Comparison of ENCODE assay signal across 23 cellular contexts in genomic region chr10:110352930-110353243, GRCh38. TPM values are rescaled to one million over a fixed set of nuclear protein-coding genes. Genes with fewer than 3 reads are reported as not detected.
DNase-seq lines count a peak whose midpoint lies in the region; ATAC-seq, FAIRE-seq and TF ChIP-seq lines count a peak whose summit lies in the region.
"Had no signal": no experiment of that assay in that cellular context is flagged by ENCODE, and none has a peak within 500 bp of the region (broad histone marks: within the 10 kb centered on the region; RNA-seq: fewer than 3 reads in every experiment).

No MANE protein-coding gene starts in this region.

- H3K27ac ChIP-seq in astrocyte (ENCODE audit: low read depth, low read length): peak overlapping the region; percentile 71
- H3K27ac ChIP-seq in OCI-LY7 (ENCODE audit: low read depth, low read length, poor library complexity, severe bottlenecking): no peak overlapping the region
- H3K27ac ChIP-seq: cardiac muscle cell, HL-60, neural progenitor cell had no signal

- H3K9me3 ChIP-seq in MG63 (no peaks in the 10 kb centered on the region), astrocyte (ENCODE audit: insufficient read depth, low read depth, low read length) (no peaks in the 10 kb centered on the region), OCI-LY7 (ENCODE audit: low read length) (no peaks in the 10 kb centered on the region)

- no peaks in the 10 kb centered on the region for H3K9me2 ChIP-seq in OCI-LY7 (ENCODE audit: insufficient read depth, low read length)

- no peak overlapping the region for H3K4me3 ChIP-seq in MG63
- H3K4me3 ChIP-seq in astrocyte (ENCODE audit: insufficient read depth, low read depth, low read length): no peak overlapping the region
- no peak overlapping the region for H3K4me3 ChIP-seq in OCI-LY7 (ENCODE audit: low read depth, low read length, poor library complexity, severe bottlenecking)
- H3K4me3 ChIP-seq: cardiac muscle cell, GM12878, neural progenitor cell had no signal

- H3K9ac ChIP-seq in astrocyte (ENCODE audit: low read length): peak overlapping the region; percentile 76
- H3K9ac ChIP-seq: neural progenitor cell had no signal

- no TSS peak for BruUV-seq in OCI-LY7 (replicated peaks; lab: Mats Ljungman, UMichigan)

- H3K36me3 ChIP-seq in MG63 (no peaks in the 10 kb centered on the region), astrocyte (ENCODE audit: insufficient read depth, low read length) (no peaks in the 10 kb centered on the region), OCI-LY7 (ENCODE audit: insufficient read depth, low read length) (no peaks in the 10 kb centered on the region)
- H3K36me3 ChIP-seq: cardiac muscle cell, neural progenitor cell had no signal

- H3K4me3 Mint-ChIP-seq in activated CD4-positive, alpha-beta T cell treated with anti-CD3 and anti-CD28 coated beads for 36 hours: no peak overlapping the region
- H3K4me3 Mint-ChIP-seq in astrocyte (ENCODE audit: unreplicated experiment): no peak overlapping the region
- H3K4me3 Mint-ChIP-seq: CD4-positive, alpha-beta T cell; mesothelial cell of epicardium had no signal

- FAIRE-seq in astrocyte (lab: Jason Lieb, UNC): no peak
- FAIRE-seq: A204.1, GM12878 had no signal

- POLR2A ChIA-PET in activated CD4-positive, alpha-beta T cell treated with anti-CD3 and anti-CD28 coated beads for 36 hours (lab: Charles Lee): interaction anchor here (0.8 to 3.3 kb wide), 4 partner anchors 9 to 147 kb away, joined by 3 to 23 read pairs (median 6); partner anchors contain the start of gene DUSP5
- POLR2A ChIA-PET in OCI-LY7 (lab: Charles Lee): interaction anchor here (1.0 to 4.3 kb wide), 3 partner anchors 38 to 106 kb away, joined by 6 to 25 read pairs (median 10); no protein-coding TSS in a partner anchor

- H3K27me3 Mint-ChIP-seq in activated CD4-positive, alpha-beta T cell treated with anti-CD3 and anti-CD28 coated beads for 36 hours: no peaks in the 10 kb centered on the region
- peaks cover 4% of the 10 kb centered on the region for H3K27me3 Mint-ChIP-seq in astrocyte (ENCODE audit: low read depth, unreplicated experiment)
- H3K27me3 Mint-ChIP-seq: CD4-positive, alpha-beta T cell; T-cell had no signal

- no peaks in the 10 kb centered on the region for H3K27me3 ChIP-seq in MG63
- no peaks in the 10 kb centered on the region for H3K27me3 ChIP-seq in astrocyte (ENCODE audit: insufficient read depth, low read length)
- H3K27me3 ChIP-seq: cardiac muscle cell, neural progenitor cell had no signal

- H3K4me1 ChIP-seq in astrocyte (ENCODE audit: insufficient read depth, low read length) (peaks cover 37% of the 10 kb centered on the region), OCI-LY7 (ENCODE audit: insufficient read depth, low read length, poor library complexity, severe bottlenecking) (peaks cover 46% of the 10 kb centered on the region)
- H3K4me1 ChIP-seq: neural progenitor cell had no signal

- H2AFZ ChIP-seq in astrocyte (ENCODE audit: low read depth, low read length) (no peak overlapping the region), OCI-LY7 (ENCODE audit: low read length) (no peak overlapping the region)
- H2AFZ ChIP-seq: neural progenitor cell had no signal

- no peaks in the 10 kb centered on the region for H3K79me2 ChIP-seq in astrocyte (ENCODE audit: insufficient read depth, low read length)
- no peaks in the 10 kb centered on the region for H3K79me2 ChIP-seq in OCI-LY7 (ENCODE audit: insufficient read depth, low read depth, low read length)

- no peak for ATAC-seq in activated CD4-positive, alpha-beta T cell treated with anti-CD3 and anti-CD28 coated beads for 36 hours
- ATAC-seq: GM12878 had no signal

- H4K20me1 ChIP-seq in astrocyte (ENCODE audit: insufficient read depth, low read length): no peaks in the 10 kb centered on the region
- H4K20me1 ChIP-seq in OCI-LY7 (ENCODE audit: insufficient read depth, low read length): no peaks in the 10 kb centered on the region

- H3K36me3 Mint-ChIP-seq in activated CD4-positive, alpha-beta T cell treated with anti-CD3 and anti-CD28 coated beads for 36 hours (ENCODE audit: low read depth): no peaks in the 10 kb centered on the region
- H3K36me3 Mint-ChIP-seq in astrocyte (ENCODE audit: low read depth, unreplicated experiment): no peaks in the 10 kb centered on the region
- H3K36me3 Mint-ChIP-seq: mesothelial cell of epicardium, neural progenitor cell, T-cell had no signal

- intact Hi-C loops in activated CD4-positive, alpha-beta T cell treated with anti-CD3 and anti-CD28 coated beads for 36 hours (cut with DNase I, micrococcal nuclease): loop anchor here (1.0 to 2.0 kb wide), 3 partner anchors 28 to 73 kb away; no protein-coding TSS in a partner anchor
- intact Hi-C loops in OCI-LY7 (cut with micrococcal nuclease; ENCODE audit: unreplicated experiment): no loop called here

- CTCF ChIA-PET in activated CD4-positive, alpha-beta T cell treated with anti-CD3 and anti-CD28 coated beads for 36 hours (lab: Charles Lee): interaction anchor here (0.7 to 3.8 kb wide), 14 partner anchors 12 to 246 kb away, joined by 3 to 35 read pairs (median 8); no protein-coding TSS in a partner anchor
- CTCF ChIA-PET in OCI-LY7 (lab: Charles Lee; ENCODE audit: unreplicated experiment): interaction anchor here (1.2 kb wide), 1 partner anchor 196 kb away, joined by 3 read pairs; no protein-coding TSS in a partner anchor

- H3K9me3 Mint-ChIP-seq in activated CD4-positive, alpha-beta T cell treated with anti-CD3 and anti-CD28 coated beads for 36 hours (ENCODE audit: low read depth): no peaks in the 10 kb centered on the region
- H3K9me3 Mint-ChIP-seq in astrocyte (ENCODE audit: unreplicated experiment): no peaks in the 10 kb centered on the region
- H3K9me3 Mint-ChIP-seq: CD4-positive, alpha-beta T cell; neural progenitor cell; T-cell had no signal

- H3K4me1 Mint-ChIP-seq in activated CD4-positive, alpha-beta T cell treated with anti-CD3 and anti-CD28 coated beads for 36 hours: peaks cover 54% of the 10 kb centered on the region
- H3K4me1 Mint-ChIP-seq in astrocyte (ENCODE audit: low read depth, unreplicated experiment): peaks cover 28% of the 10 kb centered on the region

- TF ChIP-seq CTCF in astrocyte (IDR thresholded peaks at IDR 0.05; ENCODE audit: insufficient read depth, low read depth, low read length) (no peak), OCI-LY7 (conservative IDR thresholded peaks at IDR 0.05; ENCODE audit: low read length) (no peak)

- DNase-seq in activated CD4-positive, alpha-beta T cell treated with anti-CD3 and anti-CD28 coated beads for 36 hours: no peak
- DNase-seq in activated CD4-positive, alpha-beta T cell treated with anti-CD3 and anti-CD28 coated beads, Interleukin-2, amount 50 U/mL, for 4 hours: no peak
- DNase-seq in MG63 (peak; percentile 47), astrocyte (ENCODE audit: low read depth) (no peak), non-pigmented ciliary epithelial cell (ENCODE audit: low read depth) (peak; percentile 60), NCI-H2227 treated with DMSO at 0.1 percent for 48 hours (lab: John Stamatoyannopoulos, UW) (no peak), DMS79 treated with DMSO at 0.1 percent for 48 hours (lab: John Stamatoyannopoulos, UW) (no peak), OCI-LY7 (ENCODE audit: low spot score) (no peak)
- DNase-seq: activated effector memory CD4-positive, alpha-beta T cell treated with Interleukin-2 at 50 U/mL for 16 hours; erythroblast; left cardiac atrium; MV-4-11; NCI-H187; NCI-H446; Right ventricle myocardium superior had no signal

- H3K4me2 ChIP-seq in astrocyte (ENCODE audit: low read length) (peak overlapping the region; percentile 72), OCI-LY7 (ENCODE audit: low read length) (no peak overlapping the region)
- H3K4me2 ChIP-seq: neural progenitor cell had no signal

- H3K27ac Mint-ChIP-seq in activated CD4-positive, alpha-beta T cell treated with anti-CD3 and anti-CD28 coated beads for 36 hours: peak overlapping the region; percentile 98
- peak overlapping the region; percentile 96 for H3K27ac Mint-ChIP-seq in astrocyte (ENCODE audit: unreplicated experiment)
- H3K27ac Mint-ChIP-seq: CD4-positive, alpha-beta T cell; mesothelial cell of epicardium had no signal

RNA-seq across cellular contexts. Expression of gene SMNDC1, which starts 48.2 kb away (rescaled TPM):
- 10 to 100 TPM; 44.2 to 56.7 TPM for total RNA-seq in activated CD4-positive, alpha-beta T cell treated with anti-CD3 and anti-CD28 coated beads for 36 hours
- 5.1 and 14.6 TPM in 2 replicates for total RNA-seq in MG63 (2014; rRNA removed; shearing (Covaris generic); ENCODE audit: low replicate concordance)
- total RNA-seq in astrocyte (40.8 and 46.7 TPM in 2 replicates), OCI-LY7 (2022) (51.7 and 52.4 TPM in 2 replicates)
- total RNA-seq in OCI-LY7 (2014; rRNA removed; shearing (Covaris generic)): 8.1 and 10.0 TPM in 2 replicates

Comparison
In these comparisons a context has a peak if more than half of its experiments do, and no peak if none do; other contexts are left out.
1. DNase-seq: peak in MG63 (single experiment) and non-pigmented ciliary epithelial cell (single experiment); none in activated CD4-positive, alpha-beta T cell treated with anti-CD3 and anti-CD28 coated beads for 36 hours (single experiment), activated CD4-positive, alpha-beta T cell treated with anti-CD3 and anti-CD28 coated beads, Interleukin-2, amount 50 U/mL, for 4 hours (0 of 2), astrocyte (single experiment), NCI-H2227 treated with DMSO at 0.1 percent for 48 hours (single experiment), DMS79 treated with DMSO at 0.1 percent for 48 hours (single experiment) and OCI-LY7 (single experiment).